In genomic region chr5:181181650-181182565, GRCh38 we compare ENCODE assay signal across 8 cellular contexts. TPM values are rescaled to one million over a fixed set of nuclear protein-coding genes. Genes with fewer than 3 reads are reported as not detected.
DNase-seq lines count a peak whose midpoint lies in the region; ATAC-seq and TF ChIP-seq lines count a peak whose summit lies in the region.

No MANE protein-coding gene starts in this region.

- intact Hi-C loops in activated naive CD4-positive, alpha-beta T cell treated with anti-CD3 and anti-CD28 coated beads for 36 hours (cut with micrococcal nuclease): loop anchor here (1.0 to 10.0 kb wide), 3 partner anchors 9 to 1557 kb away; partner anchors contain the start of gene HNRNPH1
- intact Hi-C loops in left cardiac atrium (cut with DNase I): no loop called here

- H3K4me1 Mint-ChIP-seq in activated naive CD4-positive, alpha-beta T cell treated with anti-CD3 and anti-CD28 coated beads for 36 hours (ENCODE audit: low read depth): peaks cover 19% of the 10 kb centered on the region

- no peaks in the 10 kb centered on the region for H4K20me1 ChIP-seq in DND-41 (ENCODE audit: insufficient read depth, low read length)

- no peak overlapping the region for H3K27ac Mint-ChIP-seq in activated naive CD4-positive, alpha-beta T cell treated with anti-CD3 and anti-CD28 coated beads for 36 hours

- peak; percentile 45; the same call in 2 of the 3 replicates for ATAC-seq in DND-41 (ENCODE audit: insufficient read depth, low read depth)
- peak; percentile 56 for ATAC-seq in GM21786 (IDR thresholded peaks at IDR 0.05; ENCODE audit: unreplicated experiment)
- ATAC-seq in left cardiac atrium: peak; percentile 79 to 80

- H3K36me3 ChIP-seq in DND-41 (ENCODE audit: insufficient read depth, low read length): no peaks in the 10 kb centered on the region

- H3K79me2 ChIP-seq in DND-41 (ENCODE audit: insufficient read depth, low read length): no peaks in the 10 kb centered on the region

- peak overlapping the region; percentile 20 for H3K4me3 Mint-ChIP-seq in activated naive CD4-positive, alpha-beta T cell treated with anti-CD3 and anti-CD28 coated beads for 36 hours

- H3K27me3 Mint-ChIP-seq in activated naive CD4-positive, alpha-beta T cell treated with anti-CD3 and anti-CD28 coated beads for 36 hours (ENCODE audit: low read depth): peaks cover 4% of the 10 kb centered on the region

- no peak overlapping the region; the same call in 1 of the 2 replicates for H2AFZ ChIP-seq in DND-41 (ENCODE audit: low read depth, low read length)

- TF ChIP-seq CTCF in DND-41 (IDR thresholded peaks at IDR 0.05; ENCODE audit: borderline replicate concordance, extremely low read depth, low read length, poor library complexity, severe bottlenecking) (peak; percentile 87), LNCAP (IDR thresholded peaks at IDR 0.05) (peak; percentile 82)

- CTCF ChIA-PET in activated naive CD4-positive, alpha-beta T cell treated with anti-CD3 and anti-CD28 coated beads for 36 hours (lab: Charles Lee): interaction anchor here (0.7 to 1.8 kb wide), 4 partner anchors 9 to 23 kb away, joined by 3 to 4 read pairs (median 4); no protein-coding TSS in a partner anchor

- no peak overlapping the region for H3K4me3 ChIP-seq in DND-41 (ENCODE audit: low read depth in 1 of 2, low read length in 2 of 2)

- H3K27ac ChIP-seq in DND-41 (ENCODE audit: low read length): no peak overlapping the region

- H3K4me1 ChIP-seq in DND-41 (ENCODE audit: insufficient read depth, low read length): peaks cover 16% of the 10 kb centered on the region

- H3K9me3 ChIP-seq in DND-41 (ENCODE audit: insufficient read depth, low read length, severe bottlenecking): no peaks in the 10 kb centered on the region

- no peak overlapping the region for H3K4me2 ChIP-seq in DND-41 (ENCODE audit: insufficient read depth, low read length)

- DNase-seq in DND-41: peak; percentile 55
- peak; percentile 82 for DNase-seq in activated naive CD4-positive, alpha-beta T cell treated with anti-CD3 and anti-CD28 coated beads for 36 hours
- DNase-seq in left cardiac atrium: peak; percentile 74
- DNase-seq in stimulated activated CD4-positive, alpha-beta T cell treated with anti-CD3 and anti-CD28 coated beads, Interleukin-4, amount 100 ng/mL, for 4 hours: peak; percentile 34 to 58
- DNase-seq in SIG-M5 treated with dmso at 0.1 percent for 504 hours (lab: John Stamatoyannopoulos, UW; ENCODE audit: unreplicated experiment): no peak
- no peak for DNase-seq in HPDE6-E6E7 (ENCODE audit: extremely low spot score)

- no peaks in the 10 kb centered on the region for H3K27me3 ChIP-seq in DND-41 (ENCODE audit: insufficient read depth, low read length, poor library complexity)

- no peaks in the 10 kb centered on the region for H3K9me3 Mint-ChIP-seq in activated naive CD4-positive, alpha-beta T cell treated with anti-CD3 and anti-CD28 coated beads for 36 hours

- H3K9ac ChIP-seq in DND-41 (ENCODE audit: low read depth, low read length): no peak overlapping the region

- no peaks in the 10 kb centered on the region for H3K36me3 Mint-ChIP-seq in activated naive CD4-positive, alpha-beta T cell treated with anti-CD3 and anti-CD28 coated beads for 36 hours (ENCODE audit: low read depth)

RNA-seq across cellular contexts. Expression of gene TRIM7, which starts 23.1 kb away (rescaled TPM):
- 1 to 10 TPM; 1.6 to 1.8 TPM for total RNA-seq in activated naive CD4-positive, alpha-beta T cell treated with anti-CD3 and anti-CD28 coated beads for 36 hours
- total RNA-seq in left cardiac atrium: 1 to 10 TPM; 5.9 to 9.0 TPM

RNA-seq across cellular contexts. Expression of gene OR2V2, which starts 34.5 kb away (rescaled TPM):
- total RNA-seq in activated naive CD4-positive, alpha-beta T cell treated with anti-CD3 and anti-CD28 coated beads for 36 hours: not detected
- not detected for total RNA-seq in left cardiac atrium

RNA-seq across cellular contexts. Expression of gene TRIM41, which starts 41.2 kb away (rescaled TPM):
- 10 to 100 TPM; 36.5 to 37.3 TPM for total RNA-seq in activated naive CD4-positive, alpha-beta T cell treated with anti-CD3 and anti-CD28 coated beads for 36 hours
- 10 to 100 TPM; 17.1 to 19.1 TPM for total RNA-seq in left cardiac atrium

RNA-seq across cellular contexts. Expression of gene OR2V1, which starts 50.9 kb away (rescaled TPM):
- total RNA-seq in activated naive CD4-positive, alpha-beta T cell treated with anti-CD3 and anti-CD28 coated beads for 36 hours: not detected
- total RNA-seq in left cardiac atrium: not detected

Comparison
In these comparisons a context has a peak if more than half of its experiments do, and no peak if none do; other contexts are left out.
1. DNase-seq: peak in DND-41 (single experiment), activated naive CD4-positive, alpha-beta T cell treated with anti-CD3 and anti-CD28 coated beads for 36 hours (single experiment), left cardiac atrium (single experiment) and stimulated activated CD4-positive, alpha-beta T cell treated with anti-CD3 and anti-CD28 coated beads, Interleukin-4, amount 100 ng/mL, for 4 hours (2 of 2); none in SIG-M5 treated with dmso at 0.1 percent for 504 hours (single experiment) and HPDE6-E6E7 (single experiment).
2. Peak in every context shown above with its lines, with median percentiles within 50 percentile points of each other: ATAC-seq.